ENCODE assay signal across 1 cellular context in the genomic region with DNA sequence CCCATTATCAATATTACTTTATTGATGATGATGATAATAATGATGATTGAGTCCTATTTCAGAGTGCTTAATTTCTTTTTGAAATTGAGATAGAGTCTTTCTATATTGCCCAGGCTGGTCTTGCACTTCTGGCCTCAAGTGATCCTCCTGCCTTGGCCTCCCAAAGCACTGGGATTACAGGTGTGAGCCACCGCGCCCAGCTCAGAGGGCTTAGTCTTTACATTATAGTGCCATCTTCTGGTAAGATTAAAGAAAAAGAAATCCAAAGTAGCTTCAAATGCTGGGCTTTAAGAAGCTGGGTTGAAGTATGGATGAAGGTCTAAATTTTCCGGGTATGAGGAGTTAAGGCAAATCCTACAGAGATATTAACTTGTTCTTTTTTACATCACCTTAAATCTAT.
TF ChIP-seq lines count a peak whose summit lies in the region.

No MANE protein-coding gene starts in this region.

TF ChIP-seq in GM23338, 12 proteins besides CTCF, POLR2A, EP300 and RAD21 (continued from another document):
- TF ChIP-seq, protein P1, sequence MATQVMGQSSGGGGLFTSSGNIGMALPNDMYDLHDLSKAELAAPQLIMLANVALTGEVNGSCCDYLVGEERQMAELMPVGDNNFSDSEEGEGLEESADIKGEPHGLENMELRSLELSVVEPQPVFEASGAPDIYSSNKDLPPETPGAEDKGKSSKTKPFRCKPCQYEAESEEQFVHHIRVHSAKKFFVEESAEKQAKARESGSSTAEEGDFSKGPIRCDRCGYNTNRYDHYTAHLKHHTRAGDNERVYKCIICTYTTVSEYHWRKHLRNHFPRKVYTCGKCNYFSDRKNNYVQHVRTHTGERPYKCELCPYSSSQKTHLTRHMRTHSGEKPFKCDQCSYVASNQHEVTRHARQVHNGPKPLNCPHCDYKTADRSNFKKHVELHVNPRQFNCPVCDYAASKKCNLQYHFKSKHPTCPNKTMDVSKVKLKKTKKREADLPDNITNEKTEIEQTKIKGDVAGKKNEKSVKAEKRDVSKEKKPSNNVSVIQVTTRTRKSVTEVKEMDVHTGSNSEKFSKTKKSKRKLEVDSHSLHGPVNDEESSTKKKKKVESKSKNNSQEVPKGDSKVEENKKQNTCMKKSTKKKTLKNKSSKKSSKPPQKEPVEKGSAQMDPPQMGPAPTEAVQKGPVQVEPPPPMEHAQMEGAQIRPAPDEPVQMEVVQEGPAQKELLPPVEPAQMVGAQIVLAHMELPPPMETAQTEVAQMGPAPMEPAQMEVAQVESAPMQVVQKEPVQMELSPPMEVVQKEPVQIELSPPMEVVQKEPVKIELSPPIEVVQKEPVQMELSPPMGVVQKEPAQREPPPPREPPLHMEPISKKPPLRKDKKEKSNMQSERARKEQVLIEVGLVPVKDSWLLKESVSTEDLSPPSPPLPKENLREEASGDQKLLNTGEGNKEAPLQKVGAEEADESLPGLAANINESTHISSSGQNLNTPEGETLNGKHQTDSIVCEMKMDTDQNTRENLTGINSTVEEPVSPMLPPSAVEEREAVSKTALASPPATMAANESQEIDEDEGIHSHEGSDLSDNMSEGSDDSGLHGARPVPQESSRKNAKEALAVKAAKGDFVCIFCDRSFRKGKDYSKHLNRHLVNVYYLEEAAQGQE (IDR thresholded peaks at IDR 0.05; ENCODE audit: unreplicated experiment): no peak
- TF ChIP-seq STAT1 (IDR thresholded peaks at IDR 0.05; ENCODE audit: unreplicated experiment): no peak
- TF ChIP-seq NANOG (IDR thresholded peaks at IDR 0.05; ENCODE audit: borderline replicate concordance): no peak
- no peak for TF ChIP-seq POLR2AphosphoS5 (IDR thresholded peaks at IDR 0.05; ENCODE audit: low read depth)
- TF ChIP-seq, protein P2, sequence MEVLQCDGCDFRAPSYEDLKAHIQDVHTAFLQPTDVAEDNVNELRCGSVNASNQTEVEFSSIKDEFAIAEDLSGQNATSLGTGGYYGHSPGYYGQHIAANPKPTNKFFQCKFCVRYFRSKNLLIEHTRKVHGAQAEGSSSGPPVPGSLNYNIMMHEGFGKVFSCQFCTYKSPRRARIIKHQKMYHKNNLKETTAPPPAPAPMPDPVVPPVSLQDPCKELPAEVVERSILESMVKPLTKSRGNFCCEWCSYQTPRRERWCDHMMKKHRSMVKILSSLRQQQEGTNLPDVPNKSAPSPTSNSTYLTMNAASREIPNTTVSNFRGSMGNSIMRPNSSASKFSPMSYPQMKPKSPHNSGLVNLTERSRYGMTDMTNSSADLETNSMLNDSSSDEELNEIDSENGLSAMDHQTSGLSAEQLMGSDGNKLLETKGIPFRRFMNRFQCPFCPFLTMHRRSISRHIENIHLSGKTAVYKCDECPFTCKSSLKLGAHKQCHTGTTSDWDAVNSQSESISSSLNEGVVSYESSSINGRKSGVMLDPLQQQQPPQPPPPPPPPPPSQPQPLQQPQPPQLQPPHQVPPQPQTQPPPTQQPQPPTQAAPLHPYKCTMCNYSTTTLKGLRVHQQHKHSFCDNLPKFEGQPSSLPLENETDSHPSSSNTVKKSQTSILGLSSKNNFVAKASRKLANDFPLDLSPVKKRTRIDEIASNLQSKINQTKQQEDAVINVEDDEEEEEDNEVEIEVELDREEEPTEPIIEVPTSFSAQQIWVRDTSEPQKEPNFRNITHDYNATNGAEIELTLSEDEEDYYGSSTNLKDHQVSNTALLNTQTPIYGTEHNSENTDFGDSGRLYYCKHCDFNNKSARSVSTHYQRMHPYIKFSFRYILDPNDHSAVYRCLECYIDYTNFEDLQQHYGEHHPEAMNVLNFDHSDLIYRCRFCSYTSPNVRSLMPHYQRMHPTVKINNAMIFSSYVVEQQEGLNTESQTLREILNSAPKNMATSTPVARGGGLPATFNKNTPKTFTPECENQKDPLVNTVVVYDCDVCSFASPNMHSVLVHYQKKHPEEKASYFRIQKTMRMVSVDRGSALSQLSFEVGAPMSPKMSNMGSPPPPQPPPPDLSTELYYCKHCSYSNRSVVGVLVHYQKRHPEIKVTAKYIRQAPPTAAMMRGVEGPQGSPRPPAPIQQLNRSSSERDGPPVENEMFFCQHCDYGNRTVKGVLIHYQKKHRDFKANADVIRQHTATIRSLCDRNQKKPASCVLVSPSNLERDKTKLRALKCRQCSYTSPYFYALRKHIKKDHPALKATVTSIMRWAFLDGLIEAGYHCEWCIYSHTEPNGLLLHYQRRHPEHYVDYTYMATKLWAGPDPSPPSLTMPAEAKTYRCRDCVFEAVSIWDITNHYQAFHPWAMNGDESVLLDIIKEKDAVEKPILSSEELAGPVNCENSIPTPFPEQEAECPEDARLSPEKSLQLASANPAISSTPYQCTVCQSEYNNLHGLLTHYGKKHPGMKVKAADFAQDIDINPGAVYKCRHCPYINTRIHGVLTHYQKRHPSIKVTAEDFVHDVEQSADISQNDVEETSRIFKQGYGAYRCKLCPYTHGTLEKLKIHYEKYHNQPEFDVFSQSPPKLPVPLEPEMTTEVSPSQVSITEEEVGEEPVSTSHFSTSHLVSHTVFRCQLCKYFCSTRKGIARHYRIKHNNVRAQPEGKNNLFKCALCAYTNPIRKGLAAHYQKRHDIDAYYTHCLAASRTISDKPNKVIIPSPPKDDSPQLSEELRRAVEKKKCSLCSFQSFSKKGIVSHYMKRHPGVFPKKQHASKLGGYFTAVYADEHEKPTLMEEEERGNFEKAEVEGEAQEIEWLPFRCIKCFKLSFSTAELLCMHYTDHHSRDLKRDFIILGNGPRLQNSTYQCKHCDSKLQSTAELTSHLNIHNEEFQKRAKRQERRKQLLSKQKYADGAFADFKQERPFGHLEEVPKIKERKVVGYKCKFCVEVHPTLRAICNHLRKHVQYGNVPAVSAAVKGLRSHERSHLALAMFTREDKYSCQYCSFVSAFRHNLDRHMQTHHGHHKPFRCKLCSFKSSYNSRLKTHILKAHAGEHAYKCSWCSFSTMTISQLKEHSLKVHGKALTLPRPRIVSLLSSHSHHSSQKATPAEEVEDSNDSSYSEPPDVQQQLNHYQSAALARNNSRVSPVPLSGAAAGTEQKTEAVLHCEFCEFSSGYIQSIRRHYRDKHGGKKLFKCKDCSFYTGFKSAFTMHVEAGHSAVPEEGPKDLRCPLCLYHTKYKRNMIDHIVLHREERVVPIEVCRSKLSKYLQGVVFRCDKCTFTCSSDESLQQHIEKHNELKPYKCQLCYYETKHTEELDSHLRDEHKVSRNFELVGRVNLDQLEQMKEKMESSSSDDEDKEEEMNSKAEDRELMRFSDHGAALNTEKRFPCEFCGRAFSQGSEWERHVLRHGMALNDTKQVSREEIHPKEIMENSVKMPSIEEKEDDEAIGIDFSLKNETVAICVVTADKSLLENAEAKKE (CRISPR knock-in tag; IDR thresholded peaks at IDR 0.05): no peak
